In genomic region chr2:55010149-55010591, GRCh38 we compare ENCODE assay signal across 8 cellular contexts. TPM values are rescaled to one million over a fixed set of nuclear protein-coding genes. Genes with fewer than 3 reads are reported as not detected.
A peak's percentile ranks its signal among the peaks of the same experiment; 100 is the strongest.
DNase-seq lines count a peak whose midpoint lies in the region; ATAC-seq and TF ChIP-seq lines count a peak whose summit lies in the region.

No MANE protein-coding gene starts in this region.

- no peak for TF ChIP-seq CTCF in omental fat pad (IDR thresholded peaks at IDR 0.05)

- ATAC-seq in HG02759 (IDR thresholded peaks at IDR 0.05; ENCODE audit: unreplicated experiment) (peak; percentile 91), omental fat pad (ENCODE audit: low FRiP score) (peak; percentile 77)

- DNase-seq in activated effector memory CD4-positive, alpha-beta T cell treated with anti-CD3 and anti-CD28 coated beads, Interleukin-2, amount 50 U/mL, for 16 hours = peak; percentile 72
- DNase-seq in activated effector memory CD4-positive, alpha-beta T cell treated with Interleukin-2 at 50 U/mL for 16 hours = no peak
- DNase-seq in NCI-H446 (lab: John Stamatoyannopoulos, UW) = peak; percentile 46 to 55
- peak; percentile 11 for DNase-seq in activated T-cell treated with anti-CD3 and anti-CD28 coated beads for 48 hours (ENCODE audit: low read depth)
- DNase-seq in fibroblast of peridontal ligament (ENCODE audit: extremely low read depth) = peak; percentile 70
- DNase-seq in omental fat pad (ENCODE audit: low spot score) = no peak
- DNase-seq in hepatic stellate cell (ENCODE audit: low spot score) = no peak

RNA-seq across cellular contexts. Expression of gene RTN4, which starts 40.1 kb away (rescaled TPM):
- total RNA-seq in omental fat pad = 100 to 1,000 TPM; 308 to 566 (median 400) TPM

Comparison
In these comparisons a context has a peak if more than half of its experiments do, and no peak if none do; other contexts are left out.
1. DNase-seq: peak in activated effector memory CD4-positive, alpha-beta T cell treated with anti-CD3 and anti-CD28 coated beads, Interleukin-2, amount 50 U/mL, for 16 hours (single experiment), NCI-H446 (2 of 2), activated T-cell treated with anti-CD3 and anti-CD28 coated beads for 48 hours (single experiment) and fibroblast of peridontal ligament (single experiment); none in activated effector memory CD4-positive, alpha-beta T cell treated with Interleukin-2 at 50 U/mL for 16 hours (single experiment), omental fat pad (single experiment) and hepatic stellate cell (single experiment).